ENCODE assay signal across 1 cellular context in genomic region chr12:6871052-6871957, GRCh38.
TF ChIP-seq lines count a peak whose summit lies in the region.

No MANE protein-coding gene starts in this region.

TF ChIP-seq in HepG2, 621 proteins besides CTCF, POLR2A, EP300 and RAD21 (continues in another document):
- TF ChIP-seq PRMT3 (CRISPR knock-in tag; IDR thresholded peaks at IDR 0.05; ENCODE audit: borderline replicate concordance, low read depth) (no peak), CEBPB (IDR thresholded peaks at IDR 0.05; ENCODE audit: borderline replicate concordance, low read depth, low read length) (no peak), ZNF160 (CRISPR knock-in tag; IDR thresholded peaks at IDR 0.05) (0 out of 2 replicates have a peak, but pooled peaks have one; percentile 61), SSRP1 (CRISPR knock-in tag; IDR thresholded peaks at IDR 0.05) (peak; percentile 37; the same call in 1 of the 2 replicates), ZSCAN21 (CRISPR knock-in tag; IDR thresholded peaks at IDR 0.05; ENCODE audit: borderline replicate concordance) (no peak), SAFB2 (CRISPR knock-in tag; IDR thresholded peaks at IDR 0.05; ENCODE audit: borderline replicate concordance, low read depth) (peak; percentile 48; the same call in 1 of the 2 replicates), SOX6 (IDR thresholded peaks at IDR 0.05) (no peak), SOX6 (CRISPR knock-in tag; IDR thresholded peaks at IDR 0.05) (no peak), SOX13 (IDR thresholded peaks at IDR 0.05) (0 out of 2 replicates have a peak, but pooled peaks have one; percentile 4), SOX13 (CRISPR knock-in tag; conservative IDR thresholded peaks at IDR 0.05 in 1 of 2, IDR thresholded peaks at IDR 0.05 in 1 of 2) (no peak), HNRNPL (IDR thresholded peaks at IDR 0.05; ENCODE audit: low read depth, low read length) (peak; percentile 63; the same call in 1 of the 2 replicates), IKZF1 (IDR thresholded peaks at IDR 0.05) (no peak), MBD4 (IDR thresholded peaks at IDR 0.05; ENCODE audit: borderline replicate concordance, low read length) (0 out of 2 replicates have a peak, but pooled peaks have one; percentile 34), RBFOX2 (IDR thresholded peaks at IDR 0.05; ENCODE audit: low read depth, low read length) (peak; percentile 75), TGIF2 (CRISPR knock-in tag; IDR thresholded peaks at IDR 0.05) (0 out of 2 replicates have a peak, but pooled peaks have one; percentile 10), SNAPC2 (CRISPR knock-in tag; IDR thresholded peaks at IDR 0.05) (no peak), GATA4 (IDR thresholded peaks at IDR 0.05; ENCODE audit: borderline replicate concordance, low read depth) (0 out of 2 replicates have a peak, but pooled peaks have one; percentile 17), ARID4A (CRISPR knock-in tag; IDR thresholded peaks at IDR 0.05; ENCODE audit: borderline replicate concordance) (no peak), ZFP82 (CRISPR knock-in tag; IDR thresholded peaks at IDR 0.05; ENCODE audit: borderline replicate concordance) (no peak), FOXO1 (CRISPR knock-in tag; IDR thresholded peaks at IDR 0.05) (no peak), AGO1 (IDR thresholded peaks at IDR 0.05; ENCODE audit: low read depth, low read length, poor library complexity, severe bottlenecking) (peak; percentile 93), ZNF83 (CRISPR knock-in tag; IDR thresholded peaks at IDR 0.05; ENCODE audit: borderline replicate concordance) (0 out of 2 replicates have a peak, but pooled peaks have one; percentile 25), HMGXB4 (CRISPR knock-in tag; IDR thresholded peaks at IDR 0.05; ENCODE audit: borderline replicate concordance in 1 of 2, low read depth in 1 of 2) (no peak; a peak in 1 of 4 replicates), NFRKB (IDR thresholded peaks at IDR 0.05) (no peak), ZSCAN31 (CRISPR knock-in tag; IDR thresholded peaks at IDR 0.05; ENCODE audit: low read depth) (0 out of 2 replicates have a peak, but pooled peaks have one; percentile 31), HIVEP1 (CRISPR knock-in tag; IDR thresholded peaks at IDR 0.05) (peak; percentile 21; the same call in 1 of the 2 replicates), MXD4 (CRISPR knock-in tag; IDR thresholded peaks at IDR 0.05) (no peak), ARNTL (CRISPR knock-in tag; IDR thresholded peaks at IDR 0.05) (no peak), KDM5B (CRISPR knock-in tag; IDR thresholded peaks at IDR 0.05; ENCODE audit: borderline replicate concordance) (0 out of 2 replicates have a peak, but pooled peaks have one; percentile 2), MLLT10 (CRISPR knock-in tag; IDR thresholded peaks at IDR 0.05) (no peak), ZNF749 (CRISPR knock-in tag; IDR thresholded peaks at IDR 0.05; ENCODE audit: borderline replicate concordance) (no peak), ESRRA (CRISPR knock-in tag; IDR thresholded peaks at IDR 0.05; ENCODE audit: low read depth) (no peak), SRSF9 (IDR thresholded peaks at IDR 0.05; ENCODE audit: borderline replicate concordance, insufficient read depth, low read depth, low read length, poor library complexity, severe bottlenecking) (no peak), ZFP36 (IDR thresholded peaks at IDR 0.05; ENCODE audit: borderline replicate concordance, low read depth, low read length, partially characterized antibody) (no peak), ZNF564 (CRISPR knock-in tag; IDR thresholded peaks at IDR 0.05) (peak; percentile 47; the same call in 1 of the 2 replicates), AKAP8 (CRISPR knock-in tag; IDR thresholded peaks at IDR 0.05) (peak; percentile 65; the same call in 1 of the 2 replicates), ZNF709 (CRISPR knock-in tag; IDR thresholded peaks at IDR 0.05) (no peak), HOXA9 (CRISPR knock-in tag; IDR thresholded peaks at IDR 0.05; ENCODE audit: borderline replicate concordance) (no peak), MEF2D (CRISPR knock-in tag; IDR thresholded peaks at IDR 0.05) (peak; percentile 46; the same call in 1 of the 2 replicates), ZNF547 (CRISPR knock-in tag; IDR thresholded peaks at IDR 0.05) (no peak)
- TF ChIP-seq, protein P1, sequence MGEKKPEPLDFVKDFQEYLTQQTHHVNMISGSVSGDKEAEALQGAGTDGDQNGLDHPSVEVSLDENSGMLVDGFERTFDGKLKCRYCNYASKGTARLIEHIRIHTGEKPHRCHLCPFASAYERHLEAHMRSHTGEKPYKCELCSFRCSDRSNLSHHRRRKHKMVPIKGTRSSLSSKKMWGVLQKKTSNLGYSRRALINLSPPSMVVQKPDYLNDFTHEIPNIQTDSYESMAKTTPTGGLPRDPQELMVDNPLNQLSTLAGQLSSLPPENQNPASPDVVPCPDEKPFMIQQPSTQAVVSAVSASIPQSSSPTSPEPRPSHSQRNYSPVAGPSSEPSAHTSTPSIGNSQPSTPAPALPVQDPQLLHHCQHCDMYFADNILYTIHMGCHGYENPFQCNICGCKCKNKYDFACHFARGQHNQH (CRISPR knock-in tag; IDR thresholded peaks at IDR 0.05): peak; percentile 21; the same call in 1 of the 2 replicates
- TF ChIP-seq, protein P2, sequence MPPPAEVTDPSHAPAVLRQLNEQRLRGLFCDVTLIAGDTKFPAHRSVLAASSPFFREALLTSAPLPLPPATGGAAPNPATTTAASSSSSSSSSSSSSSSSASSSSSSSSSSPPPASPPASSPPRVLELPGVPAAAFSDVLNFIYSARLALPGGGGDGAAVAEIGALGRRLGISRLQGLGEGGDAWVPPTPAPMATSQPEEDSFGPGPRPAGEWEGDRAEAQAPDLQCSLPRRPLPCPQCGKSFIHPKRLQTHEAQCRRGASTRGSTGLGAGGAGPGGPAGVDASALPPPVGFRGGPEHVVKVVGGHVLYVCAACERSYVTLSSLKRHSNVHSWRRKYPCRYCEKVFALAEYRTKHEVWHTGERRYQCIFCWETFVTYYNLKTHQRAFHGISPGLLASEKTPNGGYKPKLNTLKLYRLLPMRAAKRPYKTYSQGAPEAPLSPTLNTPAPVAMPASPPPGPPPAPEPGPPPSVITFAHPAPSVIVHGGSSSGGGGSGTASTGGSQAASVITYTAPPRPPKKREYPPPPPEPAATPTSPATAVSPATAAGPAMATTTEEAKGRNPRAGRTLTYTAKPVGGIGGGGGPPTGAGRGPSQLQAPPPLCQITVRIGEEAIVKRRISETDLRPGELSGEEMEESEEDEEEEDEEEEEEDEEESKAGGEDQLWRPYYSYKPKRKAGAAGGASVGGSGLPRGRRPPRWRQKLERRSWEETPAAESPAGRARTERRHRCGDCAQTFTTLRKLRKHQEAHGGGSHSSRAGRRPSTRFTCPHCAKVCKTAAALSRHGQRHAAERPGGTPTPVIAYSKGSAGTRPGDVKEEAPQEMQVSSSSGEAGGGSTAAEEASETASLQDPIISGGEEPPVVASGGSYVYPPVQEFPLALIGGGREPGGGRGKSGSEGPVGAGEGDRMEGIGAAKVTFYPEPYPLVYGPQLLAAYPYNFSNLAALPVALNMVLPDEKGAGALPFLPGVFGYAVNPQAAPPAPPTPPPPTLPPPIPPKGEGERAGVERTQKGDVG (CRISPR knock-in tag; IDR thresholded peaks at IDR 0.05; ENCODE audit: borderline replicate concordance): 0 out of 2 replicates have a peak, but pooled peaks have one; percentile 24
- TF ChIP-seq, protein P3, sequence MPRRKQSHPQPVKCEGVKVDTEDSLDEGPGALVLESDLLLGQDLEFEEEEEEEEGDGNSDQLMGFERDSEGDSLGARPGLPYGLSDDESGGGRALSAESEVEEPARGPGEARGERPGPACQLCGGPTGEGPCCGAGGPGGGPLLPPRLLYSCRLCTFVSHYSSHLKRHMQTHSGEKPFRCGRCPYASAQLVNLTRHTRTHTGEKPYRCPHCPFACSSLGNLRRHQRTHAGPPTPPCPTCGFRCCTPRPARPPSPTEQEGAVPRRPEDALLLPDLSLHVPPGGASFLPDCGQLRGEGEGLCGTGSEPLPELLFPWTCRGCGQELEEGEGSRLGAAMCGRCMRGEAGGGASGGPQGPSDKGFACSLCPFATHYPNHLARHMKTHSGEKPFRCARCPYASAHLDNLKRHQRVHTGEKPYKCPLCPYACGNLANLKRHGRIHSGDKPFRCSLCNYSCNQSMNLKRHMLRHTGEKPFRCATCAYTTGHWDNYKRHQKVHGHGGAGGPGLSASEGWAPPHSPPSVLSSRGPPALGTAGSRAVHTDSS (CRISPR knock-in tag; conservative IDR thresholded peaks at IDR 0.05): no peak
- TF ChIP-seq, protein P4, sequence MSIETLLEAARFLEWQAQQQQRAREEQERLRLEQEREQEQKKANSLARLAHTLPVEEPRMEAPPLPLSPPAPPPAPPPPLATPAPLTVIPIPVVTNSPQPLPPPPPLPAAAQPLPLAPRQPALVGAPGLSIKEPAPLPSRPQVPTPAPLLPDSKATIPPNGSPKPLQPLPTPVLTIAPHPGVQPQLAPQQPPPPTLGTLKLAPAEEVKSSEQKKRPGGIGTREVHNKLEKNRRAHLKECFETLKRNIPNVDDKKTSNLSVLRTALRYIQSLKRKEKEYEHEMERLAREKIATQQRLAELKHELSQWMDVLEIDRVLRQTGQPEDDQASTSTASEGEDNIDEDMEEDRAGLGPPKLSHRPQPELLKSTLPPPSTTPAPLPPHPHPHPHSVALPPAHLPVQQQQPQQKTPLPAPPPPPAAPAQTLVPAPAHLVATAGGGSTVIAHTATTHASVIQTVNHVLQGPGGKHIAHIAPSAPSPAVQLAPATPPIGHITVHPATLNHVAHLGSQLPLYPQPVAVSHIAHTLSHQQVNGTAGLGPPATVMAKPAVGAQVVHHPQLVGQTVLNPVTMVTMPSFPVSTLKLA (IDR thresholded peaks at IDR 0.05): no peak
- TF ChIP-seq, protein P5, sequence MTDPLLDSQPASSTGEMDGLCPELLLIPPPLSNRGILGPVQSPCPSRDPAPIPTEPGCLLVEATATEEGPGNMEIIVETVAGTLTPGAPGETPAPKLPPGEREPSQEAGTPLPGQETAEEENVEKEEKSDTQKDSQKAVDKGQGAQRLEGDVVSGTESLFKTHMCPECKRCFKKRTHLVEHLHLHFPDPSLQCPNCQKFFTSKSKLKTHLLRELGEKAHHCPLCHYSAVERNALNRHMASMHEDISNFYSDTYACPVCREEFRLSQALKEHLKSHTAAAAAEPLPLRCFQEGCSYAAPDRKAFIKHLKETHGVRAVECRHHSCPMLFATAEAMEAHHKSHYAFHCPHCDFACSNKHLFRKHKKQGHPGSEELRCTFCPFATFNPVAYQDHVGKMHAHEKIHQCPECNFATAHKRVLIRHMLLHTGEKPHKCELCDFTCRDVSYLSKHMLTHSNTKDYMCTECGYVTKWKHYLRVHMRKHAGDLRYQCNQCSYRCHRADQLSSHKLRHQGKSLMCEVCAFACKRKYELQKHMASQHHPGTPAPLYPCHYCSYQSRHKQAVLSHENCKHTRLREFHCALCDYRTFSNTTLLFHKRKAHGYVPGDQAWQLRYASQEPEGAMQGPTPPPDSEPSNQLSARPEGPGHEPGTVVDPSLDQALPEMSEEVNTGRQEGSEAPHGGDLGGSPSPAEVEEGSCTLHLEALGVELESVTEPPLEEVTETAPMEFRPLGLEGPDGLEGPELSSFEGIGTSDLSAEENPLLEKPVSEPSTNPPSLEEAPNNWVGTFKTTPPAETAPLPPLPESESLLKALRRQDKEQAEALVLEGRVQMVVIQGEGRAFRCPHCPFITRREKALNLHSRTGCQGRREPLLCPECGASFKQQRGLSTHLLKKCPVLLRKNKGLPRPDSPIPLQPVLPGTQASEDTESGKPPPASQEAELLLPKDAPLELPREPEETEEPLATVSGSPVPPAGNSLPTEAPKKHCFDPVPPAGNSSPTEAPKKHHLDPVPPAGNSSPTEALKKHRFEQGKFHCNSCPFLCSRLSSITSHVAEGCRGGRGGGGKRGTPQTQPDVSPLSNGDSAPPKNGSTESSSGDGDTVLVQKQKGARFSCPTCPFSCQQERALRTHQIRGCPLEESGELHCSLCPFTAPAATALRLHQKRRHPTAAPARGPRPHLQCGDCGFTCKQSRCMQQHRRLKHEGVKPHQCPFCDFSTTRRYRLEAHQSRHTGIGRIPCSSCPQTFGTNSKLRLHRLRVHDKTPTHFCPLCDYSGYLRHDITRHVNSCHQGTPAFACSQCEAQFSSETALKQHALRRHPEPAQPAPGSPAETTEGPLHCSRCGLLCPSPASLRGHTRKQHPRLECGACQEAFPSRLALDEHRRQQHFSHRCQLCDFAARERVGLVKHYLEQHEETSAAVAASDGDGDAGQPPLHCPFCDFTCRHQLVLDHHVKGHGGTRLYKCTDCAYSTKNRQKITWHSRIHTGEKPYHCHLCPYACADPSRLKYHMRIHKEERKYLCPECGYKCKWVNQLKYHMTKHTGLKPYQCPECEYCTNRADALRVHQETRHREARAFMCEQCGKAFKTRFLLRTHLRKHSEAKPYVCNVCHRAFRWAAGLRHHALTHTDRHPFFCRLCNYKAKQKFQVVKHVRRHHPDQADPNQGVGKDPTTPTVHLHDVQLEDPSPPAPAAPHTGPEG (CRISPR knock-in tag; IDR thresholded peaks at IDR 0.05): no peak
